Comparison of ENCODE assay signal across 17 cellular contexts in the genomic region with DNA sequence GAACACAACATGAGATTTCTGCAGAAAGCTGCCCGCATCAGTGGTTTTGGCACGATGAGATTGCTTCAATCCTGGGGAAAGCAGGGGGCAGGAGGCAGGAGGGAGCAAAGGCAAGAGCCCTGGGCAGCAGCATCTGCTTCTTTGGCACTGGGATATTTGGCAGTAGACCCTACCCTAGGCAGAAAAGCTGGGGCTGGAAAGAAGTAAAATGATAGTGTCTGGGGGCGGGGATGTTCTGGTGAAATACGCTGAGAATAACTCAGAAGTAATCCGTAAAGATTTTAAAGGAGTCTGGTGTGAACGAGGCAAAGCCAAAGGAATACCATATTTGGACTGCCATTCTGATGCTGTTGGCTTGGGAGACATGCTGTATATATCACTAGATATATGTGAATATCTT.
DNase-seq lines count a peak whose midpoint lies in the region; ATAC-seq and TF ChIP-seq lines count a peak whose summit lies in the region.
"Had no signal": no experiment of that assay in that cellular context is flagged by ENCODE, and none has a peak within 500 bp of the region (broad histone marks: within the 10 kb centered on the region; RNA-seq: fewer than 3 reads in every experiment).

No MANE protein-coding gene starts in this region.

- H3K36me3 Mint-ChIP-seq in GM23338 (ENCODE audit: low read depth) (no peaks in the 10 kb centered on the region), nephron (ENCODE audit: low read depth) (no peaks in the 10 kb centered on the region)
- H3K36me3 Mint-ChIP-seq: CD4-positive, alpha-beta memory T cell had no signal

- no peak overlapping the region for H3K4me2 ChIP-seq in GM23338
- H3K4me2 ChIP-seq: A549 had no signal

- no peaks in the 10 kb centered on the region for H3K9me3 ChIP-seq in thoracic aorta
- H3K9me3 ChIP-seq: A549, HAP-1, SJSA1 had no signal

- H3K27me3 Mint-ChIP-seq in GM23338 (ENCODE audit: insufficient read depth, low read depth, poor library complexity) (no peaks in the 10 kb centered on the region), nephron (ENCODE audit: low read depth) (no peaks in the 10 kb centered on the region)

- no peaks in the 10 kb centered on the region for H3K36me3 ChIP-seq in GM23338 (ENCODE audit: insufficient read depth)
- H3K36me3 ChIP-seq in thoracic aorta: no peaks in the 10 kb centered on the region
- H3K36me3 ChIP-seq: HAP-1, SJSA1 had no signal

- H3K4me1 Mint-ChIP-seq in GM23338 (no peaks in the 10 kb centered on the region), nephron (peaks cover 19% of the 10 kb centered on the region)
- H3K4me1 Mint-ChIP-seq: CD4-positive, alpha-beta memory T cell had no signal

- no peaks in the 10 kb centered on the region for H3F3A ChIP-seq in GM23338 (replicated peaks; ENCODE audit: low read depth)

- no peak for DNase-seq in GM23338 (ENCODE audit: low spot score)
- DNase-seq in cerebellar nuclear complex (lab: John Stamatoyannopoulos, UW): peak; percentile 33 to 74
- no peak for DNase-seq in thoracic aorta (ENCODE audit: low spot score)
- DNase-seq in NAMALWA (ENCODE audit: low spot score): no peak
- DNase-seq: CD4-positive, alpha-beta memory T cell; DND-41; IMR-90; NCI-H1048; NCI-H1436 treated with DMSO at 0.1 percent for 48 hours; NCI-H2029 had no signal

- H3K4me3 Mint-ChIP-seq in GM23338 (no peak overlapping the region), nephron (no peak overlapping the region)
- H3K4me3 Mint-ChIP-seq: CD4-positive, alpha-beta memory T cell had no signal

- H3K9me3 Mint-ChIP-seq in GM23338: no peaks in the 10 kb centered on the region; the same call in 2 of the 3 replicates
- H3K9me3 Mint-ChIP-seq in nephron: no peaks in the 10 kb centered on the region
- H3K9me3 Mint-ChIP-seq: CD4-positive, alpha-beta memory T cell had no signal

- H3K27me3 ChIP-seq in GM23338 (ENCODE audit: insufficient read depth) (no peaks in the 10 kb centered on the region), thoracic aorta (replicated peaks; ENCODE audit: insufficient read depth) (no peaks in the 10 kb centered on the region)
- H3K27me3 ChIP-seq: SJSA1 had no signal

- H3K9me2 ChIP-seq in GM23338 (ENCODE audit: insufficient read depth): no peaks in the 10 kb centered on the region

- TF ChIP-seq CTCF in GM23338 (conservative IDR thresholded peaks at IDR 0.05; ENCODE audit: low read depth in 2 of 2) (no peak), nephron (IDR thresholded peaks at IDR 0.05; ENCODE audit: unreplicated experiment in 3 of 3) (no peak), thoracic aorta (IDR thresholded peaks at IDR 0.05) (no peak)

- no peak overlapping the region for H3K27ac ChIP-seq in GM23338 (ENCODE audit: low read depth)
- H3K27ac ChIP-seq in thoracic aorta: peak overlapping the region in 1 of 2 donors; percentile 26
- H3K27ac ChIP-seq: A549, SJSA1 had no signal

- H3K4me3 ChIP-seq in GM23338 (no peak overlapping the region), thoracic aorta (peak overlapping the region; percentile 42)
- H3K4me3 ChIP-seq: A549, HAP-1, SJSA1 had no signal

- peak overlapping the region; percentile 80 for H2AFZ ChIP-seq in GM23338

- H3K27ac Mint-ChIP-seq in GM23338 (no peak overlapping the region), nephron (peak overlapping the region in 2 of 3 experiments; percentile 11 to 26)
- H3K27ac Mint-ChIP-seq: CD4-positive, alpha-beta memory T cell had no signal

- H3K4me1 ChIP-seq in GM23338 (ENCODE audit: insufficient read depth): no peaks in the 10 kb centered on the region
- H3K4me1 ChIP-seq in thoracic aorta (ENCODE audit: control insufficient read depth in 1 of 2, low read depth in 2 of 2): peaks cover 9 to 15% of the 10 kb centered on the region in 2 donors
- H3K4me1 ChIP-seq: A549, HAP-1, SJSA1 had no signal

- H3K79me2 ChIP-seq in GM23338 (replicated peaks; ENCODE audit: insufficient read depth): no peaks in the 10 kb centered on the region

- ATAC-seq in GM23338 (no peak), thoracic aorta (ENCODE audit: insufficient number of reproducible peaks, low FRiP score, low read depth) (no peak), GM18907 (IDR thresholded peaks at IDR 0.05; ENCODE audit: unreplicated experiment) (no peak), GM21381 (IDR thresholded peaks at IDR 0.05; ENCODE audit: unreplicated experiment) (no peak)
- ATAC-seq: A549, Panc1 had no signal

- no peaks in the 10 kb centered on the region for H4K20me1 ChIP-seq in GM23338 (replicated peaks; ENCODE audit: insufficient read depth)

TF ChIP-seq in GM23338, 12 proteins besides CTCF, POLR2A, EP300 and RAD21:
- TF ChIP-seq EZH2phosphoT487 (IDR thresholded peaks at IDR 0.05; ENCODE audit: unreplicated experiment) (no peak), NANOG (IDR thresholded peaks at IDR 0.05; ENCODE audit: borderline replicate concordance) (no peak), EZH2 (IDR thresholded peaks at IDR 0.05; ENCODE audit: low read depth, unreplicated experiment) (no peak), JUNB (IDR thresholded peaks at IDR 0.05; ENCODE audit: unreplicated experiment) (no peak)

Comparison
In these comparisons a context has a peak if more than half of its experiments do, and no peak if none do; other contexts are left out.
1. DNase-seq: peak in cerebellar nuclear complex (2 of 2); none in GM23338 (single experiment), thoracic aorta (single experiment) and NAMALWA (single experiment).